Comparison of ENCODE assay signal across 8 cellular contexts in the genomic region with DNA sequence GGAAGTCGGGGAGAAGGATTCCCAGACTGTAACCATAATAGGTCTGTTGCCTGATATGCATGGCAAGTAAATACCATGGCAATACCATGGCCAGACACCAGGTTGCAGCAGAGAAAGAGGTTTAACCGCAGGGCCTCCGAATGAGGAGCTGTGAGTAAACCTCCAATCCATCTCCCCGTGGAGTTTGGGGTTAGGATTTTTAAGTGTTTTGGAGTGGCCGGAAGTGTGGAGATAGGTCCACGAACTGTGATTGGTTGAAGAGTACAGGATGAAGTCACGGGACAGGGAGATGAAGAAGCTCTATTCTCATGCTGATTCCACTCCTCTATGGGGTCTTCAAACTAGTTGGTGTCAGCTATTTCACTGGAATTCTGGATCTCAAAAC.
DNase-seq lines count a peak whose midpoint lies in the region; ATAC-seq and TF ChIP-seq lines count a peak whose summit lies in the region.

No MANE protein-coding gene starts in this region.

- H3K4me3 Mint-ChIP-seq in activated T-cell treated with anti-CD3 and anti-CD28 coated beads, Interleukin-2, amount 50 U/mL, for 24 hours, result no peak overlapping the region
- no peak overlapping the region for H3K4me3 Mint-ChIP-seq in type B pancreatic cell

- H3K36me3 Mint-ChIP-seq in activated T-cell treated with anti-CD3 and anti-CD28 coated beads, Interleukin-2, amount 50 U/mL, for 24 hours (ENCODE audit: low read depth), result no peaks in the 10 kb centered on the region
- H3K36me3 Mint-ChIP-seq in type B pancreatic cell, result no peaks in the 10 kb centered on the region

- no peaks in the 10 kb centered on the region for H3K9me3 Mint-ChIP-seq in activated T-cell treated with anti-CD3 and anti-CD28 coated beads, Interleukin-2, amount 50 U/mL, for 24 hours
- H3K9me3 Mint-ChIP-seq in type B pancreatic cell, result no peaks in the 10 kb centered on the region

- DNase-seq in Daoy (ENCODE audit: low read depth) (peak; percentile 75), NCI-H82 treated with DMSO at 0.1 percent for 48 hours (lab: John Stamatoyannopoulos, UW; ENCODE audit: unreplicated experiment) (peak; percentile 28), fibroblast of the conjunctiva (ENCODE audit: low read depth) (peak; percentile 75), nucleus accumbens (lab: John Stamatoyannopoulos, UW) (peak in 49 of 56 donors; percentile 3 to 83 (median 39)), type B pancreatic cell (ENCODE audit: extremely low spot score, unreplicated experiment) (peak; percentile 78)
- DNase-seq in activated T-cell treated with anti-CD3 and anti-CD28 coated beads, Interleukin-2, amount 50 U/mL, for 24 hours, result peak; percentile 50

- peak; percentile 94 for ATAC-seq in GM21390 (IDR thresholded peaks at IDR 0.05; ENCODE audit: unreplicated experiment)
- peak; percentile 82 for ATAC-seq in HG03571 (IDR thresholded peaks at IDR 0.05; ENCODE audit: unreplicated experiment)

- no peaks in the 10 kb centered on the region for H3K27me3 Mint-ChIP-seq in activated T-cell treated with anti-CD3 and anti-CD28 coated beads, Interleukin-2, amount 50 U/mL, for 24 hours
- no peaks in the 10 kb centered on the region for H3K27me3 Mint-ChIP-seq in type B pancreatic cell

- TF ChIP-seq CTCF in type B pancreatic cell (conservative IDR thresholded peaks at IDR 0.05), result peak; percentile 80

- no peak overlapping the region for H3K27ac Mint-ChIP-seq in activated T-cell treated with anti-CD3 and anti-CD28 coated beads, Interleukin-2, amount 50 U/mL, for 24 hours
- no peak overlapping the region for H3K27ac Mint-ChIP-seq in type B pancreatic cell

- H3K4me1 Mint-ChIP-seq in activated T-cell treated with anti-CD3 and anti-CD28 coated beads, Interleukin-2, amount 50 U/mL, for 24 hours (ENCODE audit: low read depth), result peaks cover 4% of the 10 kb centered on the region
- peaks cover 35% of the 10 kb centered on the region for H3K4me1 Mint-ChIP-seq in type B pancreatic cell (ENCODE audit: unreplicated experiment)

Comparison
In these comparisons a context has a peak if more than half of its experiments do, and no peak if none do; other contexts are left out.
1. Peak in every context shown above with its lines: DNase-seq and ATAC-seq.
2. DNase-seq: peak in every context shown above with its lines; median percentile 78 in type B pancreatic cell; 75 in Daoy; 75 in fibroblast of the conjunctiva; 50 in activated T-cell treated with anti-CD3 and anti-CD28 coated beads, Interleukin-2, amount 50 U/mL, for 24 hours; 39 in nucleus accumbens; 28 in NCI-H82 treated with DMSO at 0.1 percent for 48 hours.